23 cellular contexts compared by ENCODE assay signal in the genomic region with DNA sequence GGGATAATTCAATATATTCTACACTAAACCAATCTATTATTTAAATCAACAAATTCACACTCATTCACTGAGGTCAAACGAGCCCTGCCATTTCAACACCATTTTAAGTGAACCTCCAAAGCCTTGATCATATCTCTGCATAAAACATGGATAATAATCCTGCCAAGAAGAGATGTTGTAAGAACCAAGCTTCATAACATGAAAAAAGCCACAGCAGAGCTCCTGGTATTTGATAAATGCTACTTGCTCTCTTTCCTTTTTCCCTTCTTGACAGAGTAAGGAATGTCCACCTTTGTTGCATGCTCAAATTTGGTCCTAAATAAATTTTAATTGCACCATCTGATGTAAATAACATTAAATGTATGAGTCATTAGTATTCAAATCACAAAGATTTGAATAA.
DNase-seq lines count a peak whose midpoint lies in the region; ATAC-seq and TF ChIP-seq lines count a peak whose summit lies in the region.
"Had no signal": no experiment of that assay in that cellular context is flagged by ENCODE, and none has a peak within 500 bp of the region (broad histone marks: within the 10 kb centered on the region; RNA-seq: fewer than 3 reads in every experiment).

No MANE protein-coding gene starts in this region.

- no peak for TF ChIP-seq POLR2A in adrenal gland (IDR thresholded peaks at IDR 0.05)

- peak overlapping the region in 1 of 2 donors; percentile 61 for H3K27ac ChIP-seq in right atrium auricular region
- peak overlapping the region; percentile 30 for H3K27ac ChIP-seq in left ventricle myocardium inferior (replicated peaks)
- peak overlapping the region; percentile 56 to 69 for H3K27ac ChIP-seq in tibial artery
- H3K27ac ChIP-seq in adrenal gland, result no peak overlapping the region
- H3K27ac ChIP-seq: BLaER1 treated with 17β-estradiol and CSF1 and Interleukin-3, amounts not matched to agents 10 nM and 100 nM; esophagus squamous epithelium; ovary had no signal

- H3K27me3 ChIP-seq in right atrium auricular region (no peaks in the 10 kb centered on the region), adipocyte (replicated peaks; ENCODE audit: control insufficient read depth, insufficient read depth, low read length) (no peaks in the 10 kb centered on the region), left ventricle myocardium inferior (ENCODE audit: low read depth) (no peaks in the 10 kb centered on the region), tibial artery (no peaks in the 10 kb centered on the region), adrenal gland (no peaks in the 10 kb centered on the region)
- H3K27me3 ChIP-seq: BLaER1 treated with 17β-estradiol and CSF1 and Interleukin-3, amounts not matched to agents 10 nM and 100 nM; esophagus squamous epithelium; ovary had no signal

- peaks cover 0 to 11% of the 10 kb centered on the region in 2 donors for H3K4me1 ChIP-seq in right atrium auricular region
- H3K4me1 ChIP-seq in adipocyte (ENCODE audit: control insufficient read depth, insufficient read depth, low read length), result peaks cover 38% of the 10 kb centered on the region
- H3K4me1 ChIP-seq in left ventricle myocardium inferior, result no peaks in the 10 kb centered on the region
- H3K4me1 ChIP-seq in tibial artery, result peaks cover 0 to 52% (median 37%) of the 10 kb centered on the region in 4 donors
- H3K4me1 ChIP-seq in adrenal gland (replicated peaks in 1 of 2), result peaks cover 0 to 10% of the 10 kb centered on the region in 2 donors

- 40 to 50% (median 46%) methylated on average over 1 of the region's 1 CpG for WGBS in adrenal gland, 4 donors

- DNase-seq in Right ventricle myocardium superior (no peak), right atrium auricular region (ENCODE audit: low spot score) (no peak), adipocyte (ENCODE audit: low read depth) (peak; percentile 82), left ventricle myocardium inferior (no peak), tibial artery (no peak), adrenal gland (no peak), DMS79 (lab: John Stamatoyannopoulos, UW) (no peak)
- DNase-seq: activated CD4-positive, alpha-beta T cell treated with anti-CD3 and anti-CD28 coated beads, Interleukin-2, amount 10 ng/mL, durations not matched to agents 7 days and 5 days; activated CD8-positive, alpha-beta memory T cell treated with anti-CD3 and anti-CD28 coated beads, Interleukin-2, amount 50 U/mL, for 4 hours; activated effector memory CD4-positive, alpha-beta T cell treated with Interleukin-2 at 50 U/mL for 16 hours; effector memory CD8-positive, alpha-beta T cell; esophagus squamous epithelium; GDM1; naive B cell; NCI-H2029 treated with DMSO at 0.1 percent for 48 hours; NCI-H446 treated with DMSO at 0.1 percent for 48 hours; NK-92 treated with Interleukin-12 subunit alpha and Interleukin-12 subunit beta, amount 100 ng/mL, for 24 hours; ovary; stimulated activated CD4-positive, alpha-beta T cell treated with anti-CD3 and anti-CD28 coated beads, Interleukin-2, amount 100 ng/mL, for 48 hours; stimulated activated naive CD8-positive, alpha-beta T cell treated with anti-CD3 and anti-CD28 coated beads, Interleukin-15, amount 100 ng/mL, for 72 hours had no signal

- H3K4me3 ChIP-seq in right atrium auricular region (no peak overlapping the region), adipocyte (ENCODE audit: low read length) (no peak overlapping the region), left ventricle myocardium inferior (no peak overlapping the region), tibial artery (no peak overlapping the region), adrenal gland (no peak overlapping the region)
- H3K4me3 ChIP-seq: BLaER1 treated with 17β-estradiol and CSF1 and Interleukin-3, amounts not matched to agents 10 nM and 100 nM; esophagus squamous epithelium; HAP-1; ovary had no signal

- H3K36me3 ChIP-seq in right atrium auricular region (no peaks in the 10 kb centered on the region), adipocyte (ENCODE audit: control insufficient read depth, insufficient read depth, low read length, severe bottlenecking) (no peaks in the 10 kb centered on the region), left ventricle myocardium inferior (no peaks in the 10 kb centered on the region), tibial artery (no peaks in the 10 kb centered on the region), adrenal gland (replicated peaks in 1 of 2) (no peaks in the 10 kb centered on the region)
- H3K36me3 ChIP-seq: BLaER1 treated with 17β-estradiol and CSF1 and Interleukin-3, amounts not matched to agents 10 nM and 100 nM; esophagus squamous epithelium; HAP-1; ovary had no signal

- intact Hi-C loops in Right ventricle myocardium superior (cut with DNase I) (no loop called here), left ventricle myocardium inferior (cut with micrococcal nuclease) (no loop called here), tibial artery (cut with DNase I; ENCODE audit: low total_unique reads) (loop anchor here (5.0 kb wide), 1 partner anchor 314 kb away; no protein-coding TSS in a partner anchor), adrenal gland (cut with DNase I) (no loop called here)

- H3K9me3 ChIP-seq in right atrium auricular region, result no peaks in the 10 kb centered on the region
- H3K9me3 ChIP-seq in adipocyte (ENCODE audit: control insufficient read depth, low read length), result no peaks in the 10 kb centered on the region
- H3K9me3 ChIP-seq in left ventricle myocardium inferior (replicated peaks), result peaks cover 3% of the 10 kb centered on the region
- no peaks in the 10 kb centered on the region for H3K9me3 ChIP-seq in tibial artery
- no peaks in the 10 kb centered on the region for H3K9me3 ChIP-seq in adrenal gland (replicated peaks in 1 of 3)
- H3K9me3 ChIP-seq: HAP-1, ovary had no signal

- peak overlapping the region; percentile 17 for H3K9ac ChIP-seq in adipocyte (ENCODE audit: low read length)
- H3K9ac ChIP-seq: BLaER1 treated with 17β-estradiol and CSF1 and Interleukin-3, amounts not matched to agents 10 nM and 100 nM had no signal

- TF ChIP-seq CTCF in right atrium auricular region (IDR thresholded peaks at IDR 0.05) (no peak), left ventricle myocardium inferior (IDR thresholded peaks at IDR 0.05; ENCODE audit: borderline replicate concordance) (no peak), tibial artery (IDR thresholded peaks at IDR 0.05) (no peak), adrenal gland (IDR thresholded peaks at IDR 0.05) (no peak)

- ATAC-seq in Right ventricle myocardium superior (ENCODE audit: poor library complexity) (peak; percentile 67), GM19328 (IDR thresholded peaks at IDR 0.05; ENCODE audit: unreplicated experiment) (no peak)
- ATAC-seq: effector memory CD8-positive, alpha-beta T cell; stimulated activated naive CD8-positive, alpha-beta T cell treated with anti-CD3 and anti-CD28 coated beads, Interleukin-15, amount 100 ng/mL, for 72 hours had no signal

Comparison
In these comparisons a context has a peak if more than half of its experiments do, and no peak if none do; other contexts are left out.
1. H3K27ac ChIP-seq: peak in left ventricle myocardium inferior (single experiment) and tibial artery (2 of 2); none in adrenal gland (0 of 5).